ENCODE assay signal across 16 cellular contexts in the genomic region with DNA sequence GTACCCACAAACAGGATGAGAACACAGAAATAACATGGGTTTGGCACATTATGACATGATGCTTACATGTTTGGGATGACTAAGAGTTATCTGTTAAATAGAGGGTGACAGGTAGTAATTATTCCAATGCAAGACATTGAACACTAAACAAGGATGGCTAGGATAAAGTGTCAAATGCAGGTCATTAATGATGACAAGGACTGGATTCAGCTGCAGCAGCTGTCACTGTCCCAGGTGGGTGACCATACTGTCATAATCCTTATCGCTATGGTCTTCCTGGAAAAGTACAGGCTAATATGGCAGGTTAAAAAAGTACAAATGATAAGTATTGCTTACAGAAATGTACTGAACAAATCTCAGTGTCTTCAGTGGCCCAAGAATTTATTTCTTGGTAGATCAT.
DNase-seq lines count a peak whose midpoint lies in the region; ATAC-seq and TF ChIP-seq lines count a peak whose summit lies in the region.
"Had no signal": no experiment of that assay in that cellular context is flagged by ENCODE, and none has a peak within 500 bp of the region (broad histone marks: within the 10 kb centered on the region; RNA-seq: fewer than 3 reads in every experiment).

No MANE protein-coding gene starts in this region.

- H3K27ac ChIP-seq in esophagus muscularis mucosa (replicated peaks in 1 of 4), result peak overlapping the region; percentile 21 to 60 (median 50)
- H3K27ac ChIP-seq in CD8-positive, alpha-beta T cell (ENCODE audit: low read depth, low read length), result no peak overlapping the region
- H3K27ac ChIP-seq: GM23248 had no signal

- H3K9me3 Mint-ChIP-seq in activated T-cell treated with anti-CD3 and anti-CD28 coated beads, Interleukin-2, amount 50 U/mL, for 72 hours, result no peaks in the 10 kb centered on the region
- H3K9me3 Mint-ChIP-seq in activated T-cell treated with anti-CD3 and anti-CD28 coated beads, Interleukin-2, amount 50 U/mL, for 4 hours, result no peaks in the 10 kb centered on the region
- no peaks in the 10 kb centered on the region for H3K9me3 Mint-ChIP-seq in CD8-positive, alpha-beta T cell
- H3K9me3 Mint-ChIP-seq: CD4-positive, alpha-beta T cell had no signal

- H3K27ac Mint-ChIP-seq in activated T-cell treated with anti-CD3 and anti-CD28 coated beads, Interleukin-2, amount 50 U/mL, for 72 hours, result peak overlapping the region; percentile 19
- no peak overlapping the region for H3K27ac Mint-ChIP-seq in CD8-positive, alpha-beta T cell
- H3K27ac Mint-ChIP-seq: B cell; CD4-positive, alpha-beta T cell had no signal

- CTCF ChIA-PET in CD8-positive, alpha-beta T cell (lab: Charles Lee), result no interaction called here

- TF ChIP-seq POLR2A in esophagus muscularis mucosa (IDR thresholded peaks at IDR 0.05; ENCODE audit: low read depth), result no peak

- no peak for TF ChIP-seq EP300 in esophagus muscularis mucosa (IDR thresholded peaks at IDR 0.05)

- no peak for TF ChIP-seq CTCF in esophagus muscularis mucosa (IDR thresholded peaks at IDR 0.05)
- no peak for TF ChIP-seq CTCF in CD8-positive, alpha-beta T cell (IDR thresholded peaks at IDR 0.05)

- no peaks in the 10 kb centered on the region for H3K27me3 ChIP-seq in esophagus muscularis mucosa
- H3K27me3 ChIP-seq in CD8-positive, alpha-beta T cell (ENCODE audit: insufficient read depth, low read length), result no peaks in the 10 kb centered on the region

- peaks cover 0 to 3% (median 0%) of the 10 kb centered on the region in 4 donors for H3K36me3 ChIP-seq in esophagus muscularis mucosa
- H3K36me3 ChIP-seq in CD8-positive, alpha-beta T cell (ENCODE audit: insufficient read depth, low read length), result no peaks in the 10 kb centered on the region

- no peaks in the 10 kb centered on the region for H3K4me1 Mint-ChIP-seq in activated T-cell treated with anti-CD3 and anti-CD28 coated beads, Interleukin-2, amount 50 U/mL, for 72 hours (ENCODE audit: low read depth)
- H3K4me1 Mint-ChIP-seq in activated T-cell treated with anti-CD3 and anti-CD28 coated beads, Interleukin-2, amount 50 U/mL, for 4 hours (ENCODE audit: low read depth), result peaks cover 10% of the 10 kb centered on the region
- H3K4me1 Mint-ChIP-seq in CD8-positive, alpha-beta T cell (ENCODE audit: low read depth), result no peaks in the 10 kb centered on the region
- H3K4me1 Mint-ChIP-seq: B cell had no signal

- H3K9me3 ChIP-seq in esophagus muscularis mucosa, result no peaks in the 10 kb centered on the region
- no peaks in the 10 kb centered on the region for H3K9me3 ChIP-seq in CD8-positive, alpha-beta T cell (ENCODE audit: low read length)

- no peak for DNase-seq in activated T-cell treated with anti-CD3 and anti-CD28 coated beads, Interleukin-2, amount 50 U/mL, for 72 hours
- no peak for DNase-seq in activated T-cell treated with anti-CD3 and anti-CD28 coated beads, Interleukin-2, amount 50 U/mL, for 4 hours
- DNase-seq in NCI-H69 (lab: John Stamatoyannopoulos, UW), result peak; percentile 26
- no peak for DNase-seq in esophagus muscularis mucosa (ENCODE audit: extremely low spot score)
- DNase-seq in NCI-H526 (lab: John Stamatoyannopoulos, UW), result no peak
- DNase-seq in CD8-positive, alpha-beta T cell, result no peak
- DNase-seq: C1 segment of cervical spinal cord; CD4-positive, alpha-beta T cell; DMS153; DND-41; GDM1; GM23248; H7; IMR-90 had no signal

- no peaks in the 10 kb centered on the region for H3K27me3 Mint-ChIP-seq in activated T-cell treated with anti-CD3 and anti-CD28 coated beads, Interleukin-2, amount 50 U/mL, for 72 hours (ENCODE audit: low read depth)
- H3K27me3 Mint-ChIP-seq in activated T-cell treated with anti-CD3 and anti-CD28 coated beads, Interleukin-2, amount 50 U/mL, for 4 hours (ENCODE audit: low read depth), result no peaks in the 10 kb centered on the region
- H3K27me3 Mint-ChIP-seq in CD8-positive, alpha-beta T cell (ENCODE audit: low read depth), result no peaks in the 10 kb centered on the region
- H3K27me3 Mint-ChIP-seq: B cell; CD4-positive, alpha-beta T cell had no signal

- ATAC-seq in activated T-cell treated with anti-CD3 and anti-CD28 coated beads, Interleukin-2, amount 50 U/mL, for 72 hours (replicated peaks in 1 of 2), result no peak
- no peak for ATAC-seq in activated T-cell treated with anti-CD3 and anti-CD28 coated beads, Interleukin-2, amount 50 U/mL, for 4 hours
- ATAC-seq in HG03342 (IDR thresholded peaks at IDR 0.05; ENCODE audit: unreplicated experiment), result no peak
- ATAC-seq in CD8-positive, alpha-beta T cell, result no peak

- intact Hi-C loops in esophagus muscularis mucosa (cut with DNase I), result no loop called here
- intact Hi-C loops in CD8-positive, alpha-beta T cell (cut with DNase I, micrococcal nuclease), result no loop called here

- POLR2A ChIA-PET in CD8-positive, alpha-beta T cell (lab: Charles Lee), result interaction anchor here (0.5 kb wide), 1 partner anchor 96 kb away, joined by 3 read pairs; no protein-coding TSS in a partner anchor

- no peak overlapping the region for H3K4me3 ChIP-seq in esophagus muscularis mucosa
- no peak overlapping the region for H3K4me3 ChIP-seq in CD8-positive, alpha-beta T cell (ENCODE audit: low read depth, low read length)
- H3K4me3 ChIP-seq: GM23248 had no signal

- H3K4me3 Mint-ChIP-seq in activated T-cell treated with anti-CD3 and anti-CD28 coated beads, Interleukin-2, amount 50 U/mL, for 72 hours, result no peak overlapping the region
- H3K4me3 Mint-ChIP-seq in activated T-cell treated with anti-CD3 and anti-CD28 coated beads, Interleukin-2, amount 50 U/mL, for 4 hours, result no peak overlapping the region
- H3K4me3 Mint-ChIP-seq in CD8-positive, alpha-beta T cell, result no peak overlapping the region
- H3K4me3 Mint-ChIP-seq: B cell; CD4-positive, alpha-beta T cell had no signal

- peaks cover 0 to 44% (median 35%) of the 10 kb centered on the region in 4 donors for H3K4me1 ChIP-seq in esophagus muscularis mucosa
- no peaks in the 10 kb centered on the region for H3K4me1 ChIP-seq in CD8-positive, alpha-beta T cell (ENCODE audit: insufficient read depth, low read length)

- 94% methylated on average over 1 of the region's 1 CpG for WGBS in esophagus muscularis mucosa

- H3K36me3 Mint-ChIP-seq in activated T-cell treated with anti-CD3 and anti-CD28 coated beads, Interleukin-2, amount 50 U/mL, for 72 hours (ENCODE audit: insufficient read depth in 2 of 2), result no peaks in the 10 kb centered on the region
- peaks cover 7% of the 10 kb centered on the region for H3K36me3 Mint-ChIP-seq in activated T-cell treated with anti-CD3 and anti-CD28 coated beads, Interleukin-2, amount 50 U/mL, for 4 hours (ENCODE audit: insufficient read depth)
- H3K36me3 Mint-ChIP-seq in CD8-positive, alpha-beta T cell, result no peaks in the 10 kb centered on the region
